2 cellular contexts compared by ENCODE assay signal in genomic region chr22:29723766-29724165, GRCh38.
TF ChIP-seq lines count a peak whose summit lies in the region.

No MANE protein-coding gene starts in this region.

TF ChIP-seq in SK-N-SH, 30 proteins besides CTCF, POLR2A, EP300 and RAD21 (continued from another document):
- TF ChIP-seq IRF3 (IDR thresholded peaks at IDR 0.05; ENCODE audit: low read depth, low read length) (no peak), RFX5 (IDR thresholded peaks at IDR 0.05; ENCODE audit: low read length) (no peak), SIN3A (IDR thresholded peaks at IDR 0.05; ENCODE audit: borderline replicate concordance, low read depth, low read length) (no peak), JUND (IDR thresholded peaks at IDR 0.05) (no peak), USF1 (IDR thresholded peaks at IDR 0.05; ENCODE audit: borderline replicate concordance, low read depth) (no peak), RCOR1 (IDR thresholded peaks at IDR 0.05; ENCODE audit: low read length) (no peak), TEAD4 (IDR thresholded peaks at IDR 0.05; ENCODE audit: borderline replicate concordance, insufficient read depth) (no peak), POLR2AphosphoS5 (IDR thresholded peaks at IDR 0.05; ENCODE audit: low read depth, low read length) (no peak)

TF ChIP-seq in SK-N-SH treated with all-trans-retinoic acid at 6 μM for 48 hours, 23 proteins besides CTCF, POLR2A, EP300 and RAD21 (continued from another document):
- no peak for TF ChIP-seq PATZ1 (CRISPR knock-in tag; IDR thresholded peaks at IDR 0.05; ENCODE audit: borderline replicate concordance)
- no peak for TF ChIP-seq ISL1 (CRISPR knock-in tag; IDR thresholded peaks at IDR 0.05)
- TF ChIP-seq CSDC2 (CRISPR knock-in tag; IDR thresholded peaks at IDR 0.05): no peak
- no peak for TF ChIP-seq RARB (CRISPR knock-in tag; IDR thresholded peaks at IDR 0.05)
- no peak for TF ChIP-seq TCF4 (CRISPR knock-in tag; IDR thresholded peaks at IDR 0.05; ENCODE audit: borderline replicate concordance)
- no peak for TF ChIP-seq ESRRG (CRISPR knock-in tag; IDR thresholded peaks at IDR 0.05)
- TF ChIP-seq ZFP3 (CRISPR knock-in tag; IDR thresholded peaks at IDR 0.05): no peak
- no peak for TF ChIP-seq POU6F1 (CRISPR knock-in tag; IDR thresholded peaks at IDR 0.05; ENCODE audit: borderline replicate concordance, low read depth)
- no peak for TF ChIP-seq ARNTL (CRISPR knock-in tag; IDR thresholded peaks at IDR 0.05; ENCODE audit: borderline replicate concordance, low read depth)
- TF ChIP-seq GLIS3 (CRISPR knock-in tag; IDR thresholded peaks at IDR 0.05): no peak
- TF ChIP-seq ZNF565 (CRISPR knock-in tag; conservative IDR thresholded peaks at IDR 0.05; ENCODE audit: low read depth): no peak
- no peak for TF ChIP-seq CSRNP3 (CRISPR knock-in tag; IDR thresholded peaks at IDR 0.05)
- TF ChIP-seq OSR1 (CRISPR knock-in tag; IDR thresholded peaks at IDR 0.05): no peak
- TF ChIP-seq TSHZ2 (CRISPR knock-in tag; IDR thresholded peaks at IDR 0.05): no peak
